23 cellular contexts compared by ENCODE assay signal in genomic region chr6:157249756-157250155, GRCh38.
"Had no signal": no experiment of that assay in that cellular context is flagged by ENCODE, and none has a peak within 500 bp of the region (broad histone marks: within the 10 kb centered on the region; RNA-seq: fewer than 3 reads in every experiment).

No MANE protein-coding gene starts in this region.

- DNase-seq: activated CD4-positive, alpha-beta memory T cell treated with anti-CD3 and anti-CD28 coated beads for 36 hours; activated CD4-positive, alpha-beta T cell treated with anti-CD3 and anti-CD28 coated beads for 36 hours; activated CD4-positive, alpha-beta T cell treated with anti-CD3 and anti-CD28 coated beads, Interleukin-2, amount 10 ng/mL, durations not matched to agents 24 days and 14 days; activated CD4-positive, CD25-positive, alpha-beta regulatory T cell; activated CD4-positive, CD25-positive, alpha-beta regulatory T cell treated with anti-CD3 and anti-CD28 coated beads, Interleukin-2, amount 50 U/mL, for 72 hours; activated CD8-positive, alpha-beta memory T cell treated with anti-CD3 and anti-CD28 coated beads, Interleukin-2, amount 10 ng/mL, durations not matched to agents 7 days and 5 days; activated CD8-positive, alpha-beta memory T cell treated with anti-CD3 and anti-CD28 coated beads, Interleukin-2, amount 50 U/mL, for 4 hours; activated CD8-positive, alpha-beta T cell treated with anti-CD3 and anti-CD28 coated beads, Interleukin-2, amount 10 ng/mL, durations not matched to agents 7 days and 5 days; activated effector memory CD4-positive, alpha-beta T cell treated with anti-CD3 and anti-CD28 coated beads, Interleukin-2, amount 50 U/mL, for 16 hours; activated naive CD4-positive, alpha-beta T cell treated with anti-CD3 and anti-CD28 coated beads for 36 hours; activated naive CD8-positive, alpha-beta T cell treated with anti-CD3 and anti-CD28 coated beads for 36 hours; activated naive CD8-positive, alpha-beta T cell treated with anti-CD3 and anti-CD28 coated beads, Interleukin-2, amount 50 U/mL, for 24 hours; activated T-cell treated with anti-CD3 and anti-CD28 coated beads, Interleukin-2, amount 50 U/mL, for 1 hour; activated T-cell treated with anti-CD3 and anti-CD28 coated beads, Interleukin-2, amount 50 U/mL, for 48 hours; adrenal gland; amygdala; body of pancreas; caudate nucleus; colonic mucosa; effector CD8-positive, alpha-beta T cell; esophagus squamous epithelium; foreskin melanocyte; T-helper 2 cell had no signal
